Comparison of ENCODE assay signal across 8 cellular contexts in the genomic region with DNA sequence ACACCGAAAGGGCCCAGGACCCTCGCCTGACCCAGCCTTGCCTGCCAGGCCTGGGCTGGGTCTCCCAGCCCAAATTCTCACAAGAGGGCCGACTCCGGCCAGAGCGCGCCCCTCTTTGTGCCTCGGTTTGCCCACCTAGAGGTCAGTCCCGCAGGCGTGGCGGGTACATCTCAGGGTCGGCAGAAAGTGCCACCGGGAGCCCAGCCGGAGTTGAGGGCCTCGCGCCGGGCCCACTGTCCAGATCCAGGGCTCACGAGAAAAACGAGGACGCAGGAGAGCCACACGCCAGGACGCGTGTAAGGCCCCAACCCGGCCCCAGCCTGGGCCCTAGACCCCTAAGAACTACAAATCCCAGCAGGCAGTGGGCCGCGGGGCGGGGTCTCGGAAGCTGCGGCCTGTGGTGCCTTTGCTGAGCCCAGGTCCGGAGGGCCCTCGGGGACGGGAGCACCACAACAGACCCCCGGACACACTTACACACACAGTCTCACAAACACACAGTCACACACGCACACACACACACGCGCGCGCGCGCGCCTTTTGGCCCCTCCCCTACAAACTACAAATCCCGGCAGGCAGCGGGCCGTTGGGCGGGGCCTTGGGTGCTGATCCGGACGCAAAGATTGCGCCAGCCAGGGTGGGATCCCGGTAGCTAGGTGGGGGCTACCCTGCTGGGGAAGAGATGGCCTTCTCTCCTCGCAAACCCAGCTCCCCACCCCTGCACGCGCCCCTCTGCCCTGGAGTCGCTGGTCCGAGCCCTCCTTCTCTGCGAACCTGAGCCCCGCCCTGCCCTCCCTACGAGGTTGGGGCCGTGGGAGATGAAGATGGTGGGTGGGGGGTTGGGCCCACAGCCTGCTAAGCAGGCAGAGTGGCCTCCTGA. TPM values are rescaled to one million over a fixed set of nuclear protein-coding genes. Genes with fewer than 3 reads are reported as not detected.
DNase-seq lines count a peak whose midpoint lies in the region; ATAC-seq and TF ChIP-seq lines count a peak whose summit lies in the region.

A gene (plus strand): TSS at position 583 of the 877 bp plus-strand sequence. CDS start 10,752 bp downstream, outside the sequence.

- no peaks in the 10 kb centered on the region for H3K27me3 ChIP-seq in RWPE2 (ENCODE audit: insufficient read depth, poor library complexity, severe bottlenecking)
- H3K27me3 ChIP-seq in stomach: peaks cover 0 to 4% (median 0%) of the 10 kb centered on the region in 3 donors

- peak; percentile 82 for ATAC-seq in GM21723 (IDR thresholded peaks at IDR 0.05; ENCODE audit: unreplicated experiment)
- ATAC-seq in RWPE2 (ENCODE audit: low read depth): peak; percentile 71

- no peak for TF ChIP-seq POLR2A in stomach (IDR thresholded peaks at IDR 0.05)

- H3K4me3 ChIP-seq in RWPE2 (ENCODE audit: severe bottlenecking) (peak within 1 kb of the TSS; percentile 41), fibroblast of villous mesenchyme (ENCODE audit: low read depth, low read length) (peak within 1 kb of the TSS; percentile 71), stomach (peak within 1 kb of the TSS; percentile 63 to 84 (median 66))

- H3K36me3 ChIP-seq in RWPE2 (ENCODE audit: low read depth) (no peaks in the 10 kb centered on the region), stomach (no peaks in the 10 kb centered on the region)

- H3K9me3 Mint-ChIP-seq in neural crest cell: no peaks in the 10 kb centered on the region

- H3K4me1 Mint-ChIP-seq in neural crest cell: peaks cover 28% of the 10 kb centered on the region

- peak within 1 kb of the TSS; percentile 94 for H3K27ac ChIP-seq in RWPE2 (ENCODE audit: poor library complexity, severe bottlenecking)
- H3K27ac ChIP-seq in stomach: peak within 1 kb of the TSS; percentile 87 to 99 (median 97)

- H3K4me3 Mint-ChIP-seq in neural crest cell: peak within 1 kb of the TSS; percentile 96

- TF ChIP-seq EP300 in stomach (IDR thresholded peaks at IDR 0.05): no peak

- intact Hi-C loops in stomach (cut with DNase I; ENCODE audit: low total_unique reads): no loop called here

- DNase-seq in Daoy (ENCODE audit: low read depth): peak; percentile 78
- DNase-seq in KBM-7: peak; percentile 88
- no peak for DNase-seq in RWPE2 (ENCODE audit: low spot score)
- DNase-seq in activated gamma-delta T cell (lab: John Stamatoyannopoulos, UW): peak; percentile 66
- peak; percentile 86 for DNase-seq in fibroblast of villous mesenchyme (ENCODE audit: low read depth)
- peak; percentile 79 for DNase-seq in neural crest cell (ENCODE audit: low read depth, low spot score)
- peak; percentile 85 for DNase-seq in stomach

- peaks cover 6% of the 10 kb centered on the region for H3K27me3 Mint-ChIP-seq in neural crest cell (ENCODE audit: low read depth)

- 15 to 22% (median 16%) methylated on average over 23 to 57 of the region's 57 CpGs for WGBS in stomach, 5 donors

- H3K9me3 ChIP-seq in RWPE2 (ENCODE audit: severe bottlenecking) (no peaks in the 10 kb centered on the region), stomach (no peaks in the 10 kb centered on the region)

- H3K4me1 ChIP-seq in RWPE2 (ENCODE audit: insufficient read depth, poor library complexity, severe bottlenecking): peaks cover 19% of the 10 kb centered on the region
- H3K4me1 ChIP-seq in stomach: peaks cover 41 to 62% (median 61%) of the 10 kb centered on the region in 4 donors

- in situ Hi-C loops in KBM-7 (cut with MboI; ENCODE audit: low pct_unique_long_range_greater_than_20kb, low sequenced_read_pairs): no loop called here

- H3K27ac Mint-ChIP-seq in neural crest cell (ENCODE audit: unreplicated experiment): peak within 1 kb of the TSS; percentile 99

- H3K36me3 Mint-ChIP-seq in neural crest cell (ENCODE audit: low read depth): no peaks in the 10 kb centered on the region

- no peak for TF ChIP-seq CTCF in RWPE2 (IDR thresholded peaks at IDR 0.05; ENCODE audit: poor library complexity, severe bottlenecking)
- TF ChIP-seq CTCF in fibroblast of villous mesenchyme (IDR thresholded peaks at IDR 0.05; ENCODE audit: insufficient read depth, low read depth, low read length): no peak
- no peak for TF ChIP-seq CTCF in neural crest cell (conservative IDR thresholded peaks at IDR 0.05)
- no peak for TF ChIP-seq CTCF in stomach (IDR thresholded peaks at IDR 0.05)

RNA-seq across cellular contexts. Expression of the gene that starts here (rescaled TPM):
- total RNA-seq in Daoy (2014; rRNA removed; shearing (Covaris generic)): 0.34 TPM in 1 of 2 replicates, not detected in the other
- total RNA-seq in fibroblast of villous mesenchyme (0.43 TPM in 1 of 2 replicates, not detected in the other), neural crest cell (0.34 and 1.2 TPM in 2 replicates), stomach (10 to 100 TPM in 2 of 5 donors, 1 to 10 TPM in 1, not detected in 2; 2.2 to 14.5 (median 13.4) TPM)
- 1 to 10 TPM; 1.1 to 2.3 (median 1.2) TPM for polyA plus RNA-seq in stomach

Comparison
In these comparisons a context has a peak if more than half of its experiments do, and no peak if none do; other contexts are left out.
1. Peak in DNase-seq in Daoy; RNA of the gene not detected or under 1 TPM.
2. Peak in DNase-seq and H3K4me3 ChIP-seq in fibroblast of villous mesenchyme; RNA of the gene not detected or under 1 TPM.